In the genomic region with DNA sequence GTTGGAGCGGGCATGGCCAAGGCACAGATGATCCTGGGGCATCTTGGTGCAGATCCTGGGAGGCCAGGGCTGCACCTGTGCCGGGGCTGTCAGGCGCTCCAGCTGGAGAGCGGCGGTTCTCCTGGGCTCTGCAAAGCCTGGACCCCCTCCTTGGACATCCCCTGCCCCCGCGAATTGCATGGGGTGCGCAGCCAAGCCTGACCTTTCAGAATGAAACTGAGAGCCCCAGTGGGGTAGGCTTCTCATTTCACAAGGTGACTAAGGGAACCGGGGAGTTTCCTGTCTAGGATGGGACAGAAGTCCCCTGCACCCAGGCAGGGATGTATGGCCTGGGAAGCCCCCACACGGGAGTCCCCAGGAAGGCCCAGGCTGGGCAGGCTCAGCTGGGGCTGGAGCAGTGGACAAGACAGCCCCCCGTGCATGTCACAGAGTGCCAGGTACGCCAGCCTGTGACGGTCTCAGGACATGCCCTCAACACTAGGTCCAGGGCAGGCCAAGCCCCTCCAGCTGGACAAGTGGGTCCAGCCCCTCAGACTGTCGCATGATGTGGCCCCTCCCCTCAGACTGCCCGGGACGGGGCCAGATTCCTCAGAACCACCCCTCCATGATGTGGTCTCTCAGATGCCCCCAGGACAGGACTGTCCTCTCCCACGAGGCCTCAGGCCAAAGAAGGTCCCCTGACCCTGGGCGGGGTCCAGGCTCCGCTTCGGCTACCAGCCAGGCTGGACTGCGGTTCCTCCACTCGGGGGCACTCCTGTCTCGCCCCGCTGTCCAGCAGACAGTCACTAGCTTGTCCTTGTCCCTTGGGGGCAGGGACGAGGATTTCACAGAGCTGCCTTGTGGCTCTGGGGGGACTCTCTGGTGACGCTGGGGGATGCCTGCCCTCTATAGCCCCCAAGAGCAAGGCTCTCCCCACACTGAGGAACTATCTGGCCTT, we compare ENCODE assay signal across 8 cellular contexts. TPM values are rescaled to one million over a fixed set of nuclear protein-coding genes. Genes with fewer than 3 reads are reported as not detected.
DNase-seq lines count a peak whose midpoint lies in the region; ATAC-seq and TF ChIP-seq lines count a peak whose summit lies in the region.

No MANE protein-coding gene starts in this region.

- peaks cover 29% of the 10 kb centered on the region for H3K79me2 ChIP-seq in OCI-LY7 (ENCODE audit: insufficient read depth, low read depth, low read length)

- H3K27ac Mint-ChIP-seq in naive thymus-derived CD8-positive, alpha-beta T cell: peak overlapping the region in 7 of 10 donors; percentile 34 to 90 (median 48)

- H3K4me3 Mint-ChIP-seq in naive thymus-derived CD8-positive, alpha-beta T cell: peak overlapping the region; percentile 61 to 100 (median 98)

- peaks cover 0 to 14% (median 4%) of the 10 kb centered on the region in 3 donors for H3K36me3 Mint-ChIP-seq in naive thymus-derived CD8-positive, alpha-beta T cell

- BruUV-seq in OCI-LY7 (replicated peaks; lab: Mats Ljungman, UMichigan): no TSS peak

- peak overlapping the region; percentile 96 for H3K27ac ChIP-seq in OCI-LY7 (ENCODE audit: low read depth, low read length, poor library complexity, severe bottlenecking)

- no peak overlapping the region for H2AFZ ChIP-seq in OCI-LY7 (ENCODE audit: low read length)

- no peaks in the 10 kb centered on the region for H3K27me3 Mint-ChIP-seq in naive thymus-derived CD8-positive, alpha-beta T cell

- DNase-seq in OCI-LY7 (ENCODE audit: low spot score): peak; percentile 34
- no peak for DNase-seq in naive thymus-derived CD8-positive, alpha-beta T cell
- no peak for DNase-seq in superior temporal gyrus (ENCODE audit: extremely low spot score)
- no peak for DNase-seq in Right ventricle myocardium superior
- no peak for DNase-seq in HPDE6-E6E7 (ENCODE audit: extremely low spot score)
- no peak for DNase-seq in left cardiac atrium

- H4K20me1 ChIP-seq in OCI-LY7 (ENCODE audit: insufficient read depth, low read length): peaks cover 10% of the 10 kb centered on the region

- H3K4me1 ChIP-seq in OCI-LY7 (ENCODE audit: insufficient read depth, low read length, poor library complexity, severe bottlenecking): peaks cover 45% of the 10 kb centered on the region

- no peaks in the 10 kb centered on the region for H3K9me3 Mint-ChIP-seq in naive thymus-derived CD8-positive, alpha-beta T cell

- intact Hi-C loops in OCI-LY7 (cut with micrococcal nuclease; ENCODE audit: unreplicated experiment): loop anchor here (2.0 to 5.0 kb wide), 3 partner anchors 28 to 532 kb away; no protein-coding TSS in a partner anchor
- intact Hi-C loops in Right ventricle myocardium superior (cut with DNase I): no loop called here
- intact Hi-C loops in left cardiac atrium (cut with DNase I): no loop called here

- no peak for TF ChIP-seq CTCF in OCI-LY7 (conservative IDR thresholded peaks at IDR 0.05; ENCODE audit: low read length)

- H3K4me2 ChIP-seq in OCI-LY7 (ENCODE audit: low read length): peak overlapping the region; percentile 85

- H3K9me3 ChIP-seq in OCI-LY7 (ENCODE audit: low read length): no peaks in the 10 kb centered on the region

- CTCF ChIA-PET in OCI-LY7 (lab: Charles Lee; ENCODE audit: unreplicated experiment): no interaction called here

- no peaks in the 10 kb centered on the region for H3K9me2 ChIP-seq in OCI-LY7 (ENCODE audit: insufficient read depth, low read length)

- POLR2A ChIA-PET in OCI-LY7 (lab: Charles Lee): interaction anchor here (0.6 kb wide), 1 partner anchor 22 kb away, joined by 3 read pairs; no protein-coding TSS in a partner anchor
- POLR2A ChIA-PET in naive thymus-derived CD8-positive, alpha-beta T cell (lab: Charles Lee): interaction anchor here (1.1 to 12.6 kb wide), 9 partner anchors 9 to 100 kb away, joined by 3 to 163 read pairs (median 14); partner anchors contain the start of gene PRR33

- H3K4me3 ChIP-seq in OCI-LY7 (ENCODE audit: low read depth, low read length, poor library complexity, severe bottlenecking): peak overlapping the region; percentile 93

- peaks cover 20 to 68% (median 60%) of the 10 kb centered on the region in 4 donors for H3K4me1 Mint-ChIP-seq in naive thymus-derived CD8-positive, alpha-beta T cell

- ATAC-seq in GM18502 (IDR thresholded peaks at IDR 0.05; ENCODE audit: poor library complexity, unreplicated experiment) (peak; percentile 42), GM21717 (IDR thresholded peaks at IDR 0.05; ENCODE audit: unreplicated experiment) (peak; percentile 29), Right ventricle myocardium superior (ENCODE audit: poor library complexity) (no peak), left cardiac atrium (no peak)
- no peak for ATAC-seq in naive thymus-derived CD8-positive, alpha-beta T cell

- peaks cover 4% of the 10 kb centered on the region; the same call in 1 of the 2 replicates for H3K36me3 ChIP-seq in OCI-LY7 (ENCODE audit: insufficient read depth, low read length)

RNA-seq across cellular contexts. Expression of gene LSP1, which starts 2.3 kb away (rescaled TPM):
- 195 and 232 TPM in 2 replicates for total RNA-seq in OCI-LY7 (2014; rRNA removed; shearing (Covaris generic))
- 225 and 303 TPM in 2 replicates for total RNA-seq in OCI-LY7 (2022)
- 100 to 1,000 TPM; 287 to 295 TPM for total RNA-seq in naive thymus-derived CD8-positive, alpha-beta T cell
- polyA plus RNA-seq in naive thymus-derived CD8-positive, alpha-beta T cell: 100 to 1,000 TPM; 326 to 438 (median 338) TPM
- 23.0 TPM for total RNA-seq in Right ventricle myocardium superior
- total RNA-seq in left cardiac atrium: 10 to 100 TPM; 24.9 to 31.2 TPM

RNA-seq across cellular contexts. Expression of gene TNNI2, which starts 16.4 kb away (rescaled TPM):
- 2.5 and 7.3 TPM in 2 replicates for total RNA-seq in OCI-LY7 (2014; rRNA removed; shearing (Covaris generic))
- total RNA-seq in OCI-LY7 (2022): 8.7 and 14.3 TPM in 2 replicates
- not detected for total RNA-seq in naive thymus-derived CD8-positive, alpha-beta T cell
- polyA plus RNA-seq in naive thymus-derived CD8-positive, alpha-beta T cell: not detected
- not detected for total RNA-seq in Right ventricle myocardium superior
- total RNA-seq in left cardiac atrium: under 1 TPM; 0.35 to 0.52 TPM

RNA-seq across cellular contexts. Expression of gene SYT8, which starts 20.4 kb away (rescaled TPM):
- not detected in 2 replicates for total RNA-seq in OCI-LY7 (2014; rRNA removed; shearing (Covaris generic))
- total RNA-seq in OCI-LY7 (2022): not detected in 2 replicates
- not detected for total RNA-seq in naive thymus-derived CD8-positive, alpha-beta T cell
- polyA plus RNA-seq in naive thymus-derived CD8-positive, alpha-beta T cell: not detected
- not detected for total RNA-seq in Right ventricle myocardium superior
- not detected for total RNA-seq in left cardiac atrium

RNA-seq across cellular contexts. Expression of gene PRR33, which starts 36.5 kb away (rescaled TPM):
- not detected in 2 replicates for total RNA-seq in OCI-LY7 (2014; rRNA removed; shearing (Covaris generic))
- total RNA-seq in OCI-LY7 (2022) (not detected in 2 replicates), Right ventricle myocardium superior (5.8 TPM), left cardiac atrium (under 1 TPM; 0.10 to 0.50 TPM)
- total RNA-seq in naive thymus-derived CD8-positive, alpha-beta T cell: not detected
- under 1 TPM; 0.06 to 0.15 (median 0.08) TPM for polyA plus RNA-seq in naive thymus-derived CD8-positive, alpha-beta T cell

Comparison
In these comparisons a context has a peak if more than half of its experiments do, and no peak if none do; other contexts are left out.
1. ATAC-seq: peak in GM18502 (single experiment) and GM21717 (single experiment); none in naive thymus-derived CD8-positive, alpha-beta T cell (0 of 2), Right ventricle myocardium superior (single experiment) and left cardiac atrium (0 of 2).